In genomic region chr3:49339593-49339946, GRCh38 we compare ENCODE assay signal across 8 cellular contexts. TPM values are rescaled to one million over a fixed set of nuclear protein-coding genes. Genes with fewer than 3 reads are reported as not detected.
A peak's percentile ranks its signal among the peaks of the same experiment; 100 is the strongest.
DNase-seq lines count a peak whose midpoint lies in the region; ATAC-seq and TF ChIP-seq lines count a peak whose summit lies in the region.

No MANE protein-coding gene starts in this region.

- H4K91ac ChIP-seq in mesenchymal stem cell (ENCODE audit: low read length) = peak overlapping the region; percentile 75

- H3K27ac ChIP-seq in coronary artery (peak overlapping the region; percentile 92 to 95), mesenchymal stem cell (ENCODE audit: low read length, poor library complexity, severe bottlenecking) (peak overlapping the region; percentile 96), tibial artery (peak overlapping the region; percentile 87)

- H3K9me3 ChIP-seq in T-helper 17 cell (ENCODE audit: control insufficient read depth, low read length, poor library complexity, severe bottlenecking) (no peaks in the 10 kb centered on the region), mesenchymal stem cell (ENCODE audit: control insufficient read depth, low read length) (no peaks in the 10 kb centered on the region), tibial artery (no peaks in the 10 kb centered on the region)

- H3K36me3 ChIP-seq in mesenchymal stem cell (ENCODE audit: control insufficient read depth in 1 of 2, insufficient read depth in 2 of 2, low read depth in 1 of 2, low read length in 2 of 2) = peaks cover 7 to 22% of the 10 kb centered on the region in 2 experiments
- peaks cover 12 to 24% (median 22%) of the 10 kb centered on the region in 3 donors for H3K36me3 ChIP-seq in tibial artery

- H2AFZ ChIP-seq in mesenchymal stem cell (ENCODE audit: low read depth, low read length) = peak overlapping the region; percentile 93

- H3K23ac ChIP-seq in mesenchymal stem cell (ENCODE audit: low read length in 2 of 2) = no peak overlapping the region

- H3K14ac ChIP-seq in mesenchymal stem cell (ENCODE audit: low read length in 2 of 2) = peak overlapping the region in 1 of 2 experiments; percentile 87

- H2BK12ac ChIP-seq in mesenchymal stem cell (ENCODE audit: low read length in 2 of 2) = peak overlapping the region in 1 of 2 experiments; percentile 71

- H3K79me1 ChIP-seq in mesenchymal stem cell (replicated peaks; ENCODE audit: low read length, poor library complexity, severe bottlenecking) = peaks cover 4% of the 10 kb centered on the region

- H3K27ac Mint-ChIP-seq in Calu3 (ENCODE audit: unreplicated experiment) (peak overlapping the region; percentile 84), T-helper 17 cell (peak overlapping the region; percentile 98)

- H3K9me3 Mint-ChIP-seq in Calu3 (ENCODE audit: low read depth, unreplicated experiment) = no peaks in the 10 kb centered on the region

- intact Hi-C loops in Calu3 (cut with micrococcal nuclease; ENCODE audit: unreplicated experiment) = no loop called here
- intact Hi-C loops in tibial artery (cut with DNase I; ENCODE audit: low total_unique reads) = loop anchor here (10.0 kb wide), 1 partner anchor 165 kb away; the partner anchor contains the start of gene KLHDC8B

- H3K4me1 ChIP-seq in mesenchymal stem cell (ENCODE audit: control insufficient read depth, insufficient read depth, low read depth, low read length) (peaks cover 10% of the 10 kb centered on the region), tibial artery (peaks cover 0 to 33% (median 11%) of the 10 kb centered on the region in 4 donors)

- CTCF ChIA-PET in Calu3 (lab: Charles Lee) = interaction anchor here (0.6 to 2.9 kb wide), 16 partner anchors 12 to 352 kb away, joined by 3 to 33 read pairs (median 4); partner anchors contain the start of genes DALRD3, GPX1, NDUFAF3 and P4HTM

- peak; percentile 20 for ATAC-seq in HG02840 (IDR thresholded peaks at IDR 0.05; ENCODE audit: low FRiP score, unreplicated experiment)
- ATAC-seq in T-helper 17 cell = peak; percentile 1
- ATAC-seq in GM19328 (IDR thresholded peaks at IDR 0.05; ENCODE audit: unreplicated experiment) = no peak

- peak overlapping the region; percentile 88 for H3K4me3 Mint-ChIP-seq in Calu3 (ENCODE audit: low read depth, unreplicated experiment)
- peak overlapping the region; percentile 97 for H3K4me3 Mint-ChIP-seq in T-helper 17 cell

- no peak for TF ChIP-seq CTCF in Calu3 (IDR thresholded peaks at IDR 0.05; ENCODE audit: unreplicated experiment)
- no peak for TF ChIP-seq CTCF in coronary artery (IDR thresholded peaks at IDR 0.05)
- TF ChIP-seq CTCF in tibial artery (IDR thresholded peaks at IDR 0.05) = no peak

- H2BK15ac ChIP-seq in mesenchymal stem cell (ENCODE audit: low read depth, poor library complexity, severe bottlenecking) = peak overlapping the region; percentile 92

- H3K9ac ChIP-seq in mesenchymal stem cell (ENCODE audit: low read length) = peak overlapping the region; percentile 95

- peak overlapping the region; percentile 82 to 83 for H3K4ac ChIP-seq in mesenchymal stem cell (ENCODE audit: low read depth in 1 of 2, low read length in 2 of 2)

- peak overlapping the region; percentile 85 for H3K4me2 ChIP-seq in mesenchymal stem cell (ENCODE audit: low read length, poor library complexity, severe bottlenecking)

- H3K27me3 ChIP-seq in mesenchymal stem cell (ENCODE audit: control insufficient read depth in 1 of 2, insufficient read depth in 1 of 2, low read length in 2 of 2) (no peaks in the 10 kb centered on the region), tibial artery (no peaks in the 10 kb centered on the region)

- H3K36me3 Mint-ChIP-seq in Calu3 (ENCODE audit: insufficient read depth, unreplicated experiment) (peaks cover 27% of the 10 kb centered on the region), T-helper 17 cell (ENCODE audit: low read depth) (no peaks in the 10 kb centered on the region)

- H3K4me1 Mint-ChIP-seq in Calu3 (ENCODE audit: low read depth, unreplicated experiment) (peaks cover 6% of the 10 kb centered on the region), T-helper 17 cell (peaks cover 36% of the 10 kb centered on the region)

- peak overlapping the region; percentile 86 for H3K4me3 ChIP-seq in coronary artery
- H3K4me3 ChIP-seq in mesenchymal stem cell (ENCODE audit: insufficient read depth in 1 of 2, low read depth in 1 of 2, low read length in 2 of 2) = peak overlapping the region; percentile 86 to 89
- H3K4me3 ChIP-seq in tibial artery = peak overlapping the region; percentile 76 to 83

- peak overlapping the region in 1 of 2 experiments; percentile 90 for H3K18ac ChIP-seq in mesenchymal stem cell (ENCODE audit: low read depth in 1 of 2, low read length in 2 of 2)

- peak overlapping the region; percentile 66 for H2BK120ac ChIP-seq in mesenchymal stem cell (ENCODE audit: low read depth, low read length)

- H2BK5ac ChIP-seq in mesenchymal stem cell (ENCODE audit: low read depth, low read length, poor library complexity, severe bottlenecking) = peak overlapping the region; percentile 72

- H3K27me3 Mint-ChIP-seq in Calu3 (ENCODE audit: unreplicated experiment) (no peaks in the 10 kb centered on the region), T-helper 17 cell (no peaks in the 10 kb centered on the region)

- H4K8ac ChIP-seq in mesenchymal stem cell (ENCODE audit: low read length) = peak overlapping the region; percentile 82

- 7% methylated on average over 17 of the region's 17 CpGs for WGBS in mesenchymal stem cell

- DNase-seq in Calu3 = peak; percentile 38
- DNase-seq in T-helper 17 cell = peak in 2 of 3 donors; percentile 13 to 19
- DNase-seq in coronary artery (ENCODE audit: low spot score) = no peak
- DNase-seq in mesenchymal stem cell = peak; percentile 50
- no peak for DNase-seq in tibial artery
- DNase-seq in superior temporal gyrus (ENCODE audit: extremely low spot score) = no peak

- no peak overlapping the region for H2AK5ac ChIP-seq in mesenchymal stem cell (ENCODE audit: low read length, severe bottlenecking)

- no TSS peak for BruUV-seq in Calu3 (replicated peaks; lab: Mats Ljungman, UMichigan)

RNA-seq across cellular contexts. Expression of gene USP4, which starts 0.3 kb away (rescaled TPM):
- total RNA-seq in Calu3 (2022) (40.0 and 43.5 TPM in 2 replicates), T-helper 17 cell (100 to 1,000 TPM; 101 to 110 TPM)
- polyA plus RNA-seq in mesenchymal stem cell (2013, experiment 1 of 2) = 27.9 TPM
- 27.8 TPM for polyA plus RNA-seq in mesenchymal stem cell (2013, experiment 2 of 2)

RNA-seq across cellular contexts. Expression of gene GPX1, which starts 18.6 kb away (rescaled TPM):
- total RNA-seq in Calu3 (2022) (143 and 151 TPM in 2 replicates), T-helper 17 cell (100 to 1,000 TPM in 1 of 2 donors, 10 to 100 TPM in 1; 75.6 to 326 TPM)
- 356 TPM for polyA plus RNA-seq in mesenchymal stem cell (2013, experiment 1 of 2)
- polyA plus RNA-seq in mesenchymal stem cell (2013, experiment 2 of 2) = 358 TPM

Comparison
In these comparisons a context has a peak if more than half of its experiments do, and no peak if none do; other contexts are left out.
1. DNase-seq: peak in Calu3 (single experiment), T-helper 17 cell (2 of 3) and mesenchymal stem cell (single experiment); none in coronary artery (single experiment), tibial artery (0 of 2) and superior temporal gyrus (single experiment).
2. Peak in every context shown above with its lines, with median percentiles within 50 percentile points of each other: H3K27ac ChIP-seq and H3K4me3 ChIP-seq.